Comparison of ENCODE assay signal across 1 cellular context in genomic region chr17:80438806-80439205, GRCh38.
TF ChIP-seq lines count a peak whose summit lies in the region.

No MANE protein-coding gene starts in this region.

TF ChIP-seq in HepG2, 621 proteins besides CTCF, POLR2A, EP300 and RAD21:
- TF ChIP-seq SATB2 (CRISPR knock-in tag; IDR thresholded peaks at IDR 0.05) (no peak), ZNF224 (CRISPR knock-in tag; IDR thresholded peaks at IDR 0.05) (no peak), ZNF768 (CRISPR knock-in tag; IDR thresholded peaks at IDR 0.05) (peak; percentile 86; the same call in 1 of the 2 replicates), JDP2 (CRISPR knock-in tag; IDR thresholded peaks at IDR 0.05; ENCODE audit: borderline replicate concordance) (no peak), NFE2L1 (CRISPR knock-in tag; IDR thresholded peaks at IDR 0.05; ENCODE audit: borderline replicate concordance) (no peak)
